ENCODE assay signal across 7 cellular contexts in genomic region chr22:42443240-42444059, GRCh38. TPM values are rescaled to one million over a fixed set of nuclear protein-coding genes. Genes with fewer than 3 reads are reported as not detected.
DNase-seq lines count a peak whose midpoint lies in the region; ATAC-seq and TF ChIP-seq lines count a peak whose summit lies in the region.

No MANE protein-coding gene starts in this region.

- no peaks in the 10 kb centered on the region for H3K27me3 Mint-ChIP-seq in activated CD4-positive, alpha-beta memory T cell treated with anti-CD3 and anti-CD28 coated beads, Interleukin-2, amount 10 ng/mL, durations not matched to agents 7 days and 5 days

- H3K27me3 ChIP-seq in left ventricle myocardium inferior (ENCODE audit: low read depth) (peaks cover 49% of the 10 kb centered on the region), testis (no peaks in the 10 kb centered on the region)

- ATAC-seq in stimulated activated effector memory CD8-positive, alpha-beta T cell treated with anti-CD3 and anti-CD28 coated beads, Interleukin-12 subunit alpha, Interleukin-12 subunit beta, amount 100 ng/mL, for 72 hours, result peak; percentile 76
- ATAC-seq in HG02798 (IDR thresholded peaks at IDR 0.05; ENCODE audit: poor library complexity, unreplicated experiment), result no peak

- no peak for TF ChIP-seq POLR2A in testis (IDR thresholded peaks at IDR 0.05)

- H3K36me3 Mint-ChIP-seq in activated CD4-positive, alpha-beta memory T cell treated with anti-CD3 and anti-CD28 coated beads, Interleukin-2, amount 10 ng/mL, durations not matched to agents 7 days and 5 days (ENCODE audit: low read depth), result no peaks in the 10 kb centered on the region
- H3K36me3 Mint-ChIP-seq in stimulated activated effector memory CD8-positive, alpha-beta T cell treated with anti-CD3 and anti-CD28 coated beads, Interleukin-12 subunit alpha, Interleukin-12 subunit beta, amount 100 ng/mL, for 72 hours, result no peaks in the 10 kb centered on the region

- H3K4me3 ChIP-seq in HEK293 (ENCODE audit: low read depth, low read length), result peak overlapping the region; percentile 11
- peak overlapping the region; percentile 59 for H3K4me3 ChIP-seq in left ventricle myocardium inferior
- H3K4me3 ChIP-seq in testis, result no peak overlapping the region

- H3K9me3 Mint-ChIP-seq in activated CD4-positive, alpha-beta memory T cell treated with anti-CD3 and anti-CD28 coated beads, Interleukin-2, amount 10 ng/mL, durations not matched to agents 7 days and 5 days, result no peaks in the 10 kb centered on the region
- no peaks in the 10 kb centered on the region for H3K9me3 Mint-ChIP-seq in stimulated activated effector memory CD8-positive, alpha-beta T cell treated with anti-CD3 and anti-CD28 coated beads, Interleukin-12 subunit alpha, Interleukin-12 subunit beta, amount 100 ng/mL, for 72 hours

- H3K4me3 Mint-ChIP-seq in activated CD4-positive, alpha-beta memory T cell treated with anti-CD3 and anti-CD28 coated beads, Interleukin-2, amount 10 ng/mL, durations not matched to agents 7 days and 5 days, result no peak overlapping the region
- H3K4me3 Mint-ChIP-seq in stimulated activated effector memory CD8-positive, alpha-beta T cell treated with anti-CD3 and anti-CD28 coated beads, Interleukin-12 subunit alpha, Interleukin-12 subunit beta, amount 100 ng/mL, for 72 hours, result peak overlapping the region; percentile 73

- H3K4me1 Mint-ChIP-seq in activated CD4-positive, alpha-beta memory T cell treated with anti-CD3 and anti-CD28 coated beads, Interleukin-2, amount 10 ng/mL, durations not matched to agents 7 days and 5 days, result peaks cover 36% of the 10 kb centered on the region
- H3K4me1 Mint-ChIP-seq in stimulated activated effector memory CD8-positive, alpha-beta T cell treated with anti-CD3 and anti-CD28 coated beads, Interleukin-12 subunit alpha, Interleukin-12 subunit beta, amount 100 ng/mL, for 72 hours, result peaks cover 35% of the 10 kb centered on the region

- H3K27ac Mint-ChIP-seq in activated CD4-positive, alpha-beta memory T cell treated with anti-CD3 and anti-CD28 coated beads, Interleukin-2, amount 10 ng/mL, durations not matched to agents 7 days and 5 days, result peak overlapping the region; percentile 62
- peak overlapping the region; percentile 92 for H3K27ac Mint-ChIP-seq in stimulated activated effector memory CD8-positive, alpha-beta T cell treated with anti-CD3 and anti-CD28 coated beads, Interleukin-12 subunit alpha, Interleukin-12 subunit beta, amount 100 ng/mL, for 72 hours

- H3K36me3 ChIP-seq in HEK293 (ENCODE audit: control insufficient read depth in 2 of 2, insufficient read depth in 1 of 2, low read length in 2 of 2) (no peaks in the 10 kb centered on the region), left ventricle myocardium inferior (no peaks in the 10 kb centered on the region), testis (ENCODE audit: low read depth, missing control alignments) (no peaks in the 10 kb centered on the region)

- no peak for DNase-seq in activated CD4-positive, alpha-beta memory T cell treated with anti-CD3 and anti-CD28 coated beads, Interleukin-2, amount 10 ng/mL, durations not matched to agents 7 days and 5 days
- DNase-seq in left ventricle myocardium inferior, result no peak
- no peak for DNase-seq in stimulated activated effector memory CD8-positive, alpha-beta T cell treated with anti-CD3 and anti-CD28 coated beads, Interleukin-12 subunit alpha, Interleukin-12 subunit beta, amount 100 ng/mL, for 72 hours (ENCODE audit: low spot score in 2 of 2)
- no peak for DNase-seq in NCI-H345 treated with DMSO at 0.1 percent for 48 hours (lab: John Stamatoyannopoulos, UW; ENCODE audit: unreplicated experiment)
- DNase-seq in testis, result no peak

- CTCF ChIA-PET in HEK293 (lab: Yijun Ruan, JAX), result interaction anchor here (0.5 to 3.1 kb wide), 49 partner anchors 9 to 746 kb away, joined by 3 to 33 read pairs (median 5); partner anchors contain the start of genes CENPM and NDUFA6
- CTCF ChIA-PET in activated CD4-positive, alpha-beta memory T cell treated with anti-CD3 and anti-CD28 coated beads, Interleukin-2, amount 10 ng/mL, durations not matched to agents 7 days and 5 days (lab: Charles Lee), result interaction anchor here (0.6 to 2.9 kb wide), 26 partner anchors 8 to 1040 kb away, joined by 3 to 35 read pairs (median 4); partner anchors contain the start of genes CENPM, NDUFA6 and NFAM1

- no peaks in the 10 kb centered on the region for H3K9me3 ChIP-seq in HEK293 (ENCODE audit: control insufficient read depth, insufficient read depth, low read depth, low read length)
- H3K9me3 ChIP-seq in left ventricle myocardium inferior (replicated peaks), result peaks cover 6% of the 10 kb centered on the region
- no peaks in the 10 kb centered on the region for H3K9me3 ChIP-seq in testis

- intact Hi-C loops in left ventricle myocardium inferior (cut with micrococcal nuclease), result loop anchor here (5.0 kb wide), 1 partner anchor 476 kb away; the partner anchor contains the start of gene SEPTIN3
- intact Hi-C loops in testis (cut with DNase I; ENCODE audit: low total_unique reads), result no loop called here

- TF ChIP-seq CTCF in HEK293 (tag by site-specific recombination; IDR thresholded peaks at IDR 0.05), result no peak
- no peak for TF ChIP-seq CTCF in left ventricle myocardium inferior (IDR thresholded peaks at IDR 0.05; ENCODE audit: borderline replicate concordance)
- no peak for TF ChIP-seq CTCF in testis (IDR thresholded peaks at IDR 0.05)

- WGBS in testis, 2 donors, result 34 to 51% methylated on average over 6 of the region's 6 CpGs

- POLR2A ChIA-PET in HEK293 (lab: Yijun Ruan, JAX), result interaction anchor here (0.6 to 1.7 kb wide), 5 partner anchors 8 to 497 kb away, joined by 3 to 6 read pairs (median 4); partner anchors contain the start of genes CENPM and SMDT1
- POLR2A ChIA-PET in activated CD4-positive, alpha-beta memory T cell treated with anti-CD3 and anti-CD28 coated beads, Interleukin-2, amount 10 ng/mL, durations not matched to agents 7 days and 5 days (lab: Charles Lee), result interaction anchor here (0.6 to 4.1 kb wide), 16 partner anchors 8 to 777 kb away, joined by 3 to 47 read pairs (median 3); partner anchors contain the start of genes CENPM, NAGA, NDUFA6 and POLDIP3

- H3K27ac ChIP-seq in HEK293 (ENCODE audit: extremely low read depth, low read depth, low read length) (peak overlapping the region; percentile 13), left ventricle myocardium inferior (replicated peaks) (peak overlapping the region; percentile 77), testis (peak overlapping the region in 1 of 2 donors; percentile 53)

- H3K4me1 ChIP-seq in HEK293 (ENCODE audit: control insufficient read depth, insufficient read depth, low read length), result peaks cover 8% of the 10 kb centered on the region
- H3K4me1 ChIP-seq in left ventricle myocardium inferior, result peaks cover 34% of the 10 kb centered on the region
- peaks cover 11% of the 10 kb centered on the region for H3K4me1 ChIP-seq in testis

TF ChIP-seq in HEK293, 187 proteins besides CTCF, POLR2A, EP300 and RAD21 (continues in another document):
- no peak for TF ChIP-seq YY2 (tag by site-specific recombination; IDR thresholded peaks at IDR 0.05)
- TF ChIP-seq ZNF785 (tag by site-specific recombination; IDR thresholded peaks at IDR 0.05), result no peak
- TF ChIP-seq ZNF184 (tag by site-specific recombination; IDR thresholded peaks at IDR 0.05), result no peak
- TF ChIP-seq HOXA7 (CRISPR knock-in tag; IDR thresholded peaks at IDR 0.05; ENCODE audit: borderline replicate concordance), result no peak
- no peak for TF ChIP-seq PRDM4 (tag by site-specific recombination; IDR thresholded peaks at IDR 0.05)
- TF ChIP-seq ZBTB17 (tag by site-specific recombination; IDR thresholded peaks at IDR 0.05), result no peak

RNA-seq across cellular contexts. Expression of gene NFAM1, which starts 11.2 kb away (rescaled TPM):
- under 1 TPM; 0.05 to 0.63 TPM for total RNA-seq in activated CD4-positive, alpha-beta memory T cell treated with anti-CD3 and anti-CD28 coated beads, Interleukin-2, amount 10 ng/mL, durations not matched to agents 7 days and 5 days
- total RNA-seq in left ventricle myocardium inferior, result 1.2 TPM
- total RNA-seq in testis, result 1 to 10 TPM in 1 of 2 donors, under 1 TPM in 1; 0.71 to 1.2 TPM
- 2.8 TPM for polyA plus RNA-seq in testis (ENCODE audit: insufficient read depth, low read depth, low replicate concordance)

Comparison
In these comparisons a context has a peak if more than half of its experiments do, and no peak if none do; other contexts are left out.
1. H3K4me3 ChIP-seq: peak in HEK293 (single experiment) and left ventricle myocardium inferior (single experiment); none in testis (0 of 2).